8 cellular contexts compared by ENCODE assay signal in genomic region chr7:135160098-135160857, GRCh38. TPM values are rescaled to one million over a fixed set of nuclear protein-coding genes. Genes with fewer than 3 reads are reported as not detected.
DNase-seq lines count a peak whose midpoint lies in the region; ATAC-seq and TF ChIP-seq lines count a peak whose summit lies in the region.

No MANE protein-coding gene starts in this region.

- peaks cover 33% of the 10 kb centered on the region for H3K9me3 Mint-ChIP-seq in T-helper 1 cell treated with Interleukin-12 subunit alpha and Interleukin-12 subunit beta and Interleukin-4 antibody, amounts not matched to agents 30 μg/mL and 1 μg/mL, for 36 hours
- peaks cover 12% of the 10 kb centered on the region for H3K9me3 Mint-ChIP-seq in stimulated activated memory B cell treated with anti-CD40 and anti-IgM and Interleukin-4, amounts not matched to agents 10 μg/mL and 1 μg/mL and 100 μg/mL, for 72 hours

- DNase-seq in DND-41 (no peak), HEK293T (ENCODE audit: extremely low spot score) (peak; percentile 4), cardiac muscle cell (ENCODE audit: low read depth in 1 of 2, low spot score in 1 of 2) (peak in 1 of 2 donors; percentile 64), NCI-H1436 treated with DMSO at 0.1 percent for 48 hours (lab: John Stamatoyannopoulos, UW) (no peak)
- no peak for DNase-seq in stimulated activated naive CD4-positive, alpha-beta T cell (lab: John Stamatoyannopoulos, UW)
- no peak for DNase-seq in activated CD4-positive, alpha-beta T cell treated with anti-CD3 and anti-CD28 coated beads for 1 hour

- peak overlapping the region; percentile 37; the same call in 1 of the 2 replicates for H3K27ac ChIP-seq in DND-41 (ENCODE audit: low read length)
- peak overlapping the region; percentile 67 for H3K27ac ChIP-seq in cardiac muscle cell

- H3K9ac ChIP-seq in DND-41 (ENCODE audit: low read depth, low read length), result no peak overlapping the region

- no peaks in the 10 kb centered on the region for H3K27me3 Mint-ChIP-seq in T-helper 1 cell treated with Interleukin-12 subunit alpha and Interleukin-12 subunit beta and Interleukin-4 antibody, amounts not matched to agents 30 μg/mL and 1 μg/mL, for 36 hours (ENCODE audit: low read depth)
- H3K27me3 Mint-ChIP-seq in stimulated activated memory B cell treated with anti-CD40 and anti-IgM and Interleukin-4, amounts not matched to agents 10 μg/mL and 1 μg/mL and 100 μg/mL, for 72 hours, result no peaks in the 10 kb centered on the region

- H3K4me1 ChIP-seq in DND-41 (ENCODE audit: insufficient read depth, low read length) (peaks cover 17% of the 10 kb centered on the region), cardiac muscle cell (ENCODE audit: low read depth) (peaks cover 10% of the 10 kb centered on the region)

- H3K4me2 ChIP-seq in DND-41 (ENCODE audit: insufficient read depth, low read length), result no peak overlapping the region

- peak overlapping the region; percentile 81 for H3K27ac Mint-ChIP-seq in T-helper 1 cell treated with Interleukin-12 subunit alpha and Interleukin-12 subunit beta and Interleukin-4 antibody, amounts not matched to agents 30 μg/mL and 1 μg/mL, for 36 hours
- peak overlapping the region; percentile 89 for H3K27ac Mint-ChIP-seq in stimulated activated memory B cell treated with anti-CD40 and anti-IgM and Interleukin-4, amounts not matched to agents 10 μg/mL and 1 μg/mL and 100 μg/mL, for 72 hours

- H3K4me3 ChIP-seq in DND-41 (ENCODE audit: low read depth in 1 of 2, low read length in 2 of 2) (no peak overlapping the region), cardiac muscle cell (no peak overlapping the region)

- H2AFZ ChIP-seq in DND-41 (ENCODE audit: low read depth, low read length), result no peak overlapping the region

- H3K4me1 Mint-ChIP-seq in T-helper 1 cell treated with Interleukin-12 subunit alpha and Interleukin-12 subunit beta and Interleukin-4 antibody, amounts not matched to agents 30 μg/mL and 1 μg/mL, for 36 hours (ENCODE audit: low read depth), result peaks cover 30% of the 10 kb centered on the region
- H3K4me1 Mint-ChIP-seq in stimulated activated memory B cell treated with anti-CD40 and anti-IgM and Interleukin-4, amounts not matched to agents 10 μg/mL and 1 μg/mL and 100 μg/mL, for 72 hours, result peaks cover 76% of the 10 kb centered on the region

- peak overlapping the region; percentile 56 for H3K4me3 Mint-ChIP-seq in T-helper 1 cell treated with Interleukin-12 subunit alpha and Interleukin-12 subunit beta and Interleukin-4 antibody, amounts not matched to agents 30 μg/mL and 1 μg/mL, for 36 hours
- peak overlapping the region; percentile 69 for H3K4me3 Mint-ChIP-seq in stimulated activated memory B cell treated with anti-CD40 and anti-IgM and Interleukin-4, amounts not matched to agents 10 μg/mL and 1 μg/mL and 100 μg/mL, for 72 hours

- peaks cover 25% of the 10 kb centered on the region for H3K36me3 ChIP-seq in DND-41 (ENCODE audit: insufficient read depth, low read length)
- no peaks in the 10 kb centered on the region for H3K36me3 ChIP-seq in cardiac muscle cell

- H3K27me3 ChIP-seq in DND-41 (ENCODE audit: insufficient read depth, low read length, poor library complexity) (no peaks in the 10 kb centered on the region), cardiac muscle cell (no peaks in the 10 kb centered on the region)

- ATAC-seq in DND-41 (ENCODE audit: insufficient read depth, low read depth), result no peak
- ATAC-seq in stimulated activated memory B cell treated with anti-CD40 and anti-IgM and Interleukin-4, amounts not matched to agents 10 μg/mL and 1 μg/mL and 100 μg/mL, for 72 hours, result peak; percentile 54

- peaks cover 67% of the 10 kb centered on the region for H3K36me3 Mint-ChIP-seq in T-helper 1 cell treated with Interleukin-12 subunit alpha and Interleukin-12 subunit beta and Interleukin-4 antibody, amounts not matched to agents 30 μg/mL and 1 μg/mL, for 36 hours (ENCODE audit: low read depth)
- H3K36me3 Mint-ChIP-seq in stimulated activated memory B cell treated with anti-CD40 and anti-IgM and Interleukin-4, amounts not matched to agents 10 μg/mL and 1 μg/mL and 100 μg/mL, for 72 hours, result peaks cover 83% of the 10 kb centered on the region

- CTCF ChIA-PET in HEK293T (lab: Yijun Ruan, JAX), result no interaction called here

- H3K79me2 ChIP-seq in DND-41 (ENCODE audit: insufficient read depth, low read length), result no peaks in the 10 kb centered on the region

- TF ChIP-seq CTCF in DND-41 (IDR thresholded peaks at IDR 0.05; ENCODE audit: borderline replicate concordance, extremely low read depth, low read length, poor library complexity, severe bottlenecking) (no peak), cardiac muscle cell (IDR thresholded peaks at IDR 0.05; ENCODE audit: low read depth, low read length) (no peak)

- peaks cover 23% of the 10 kb centered on the region for H3K9me3 ChIP-seq in DND-41 (ENCODE audit: insufficient read depth, low read length, severe bottlenecking)
- no peaks in the 10 kb centered on the region for H3K9me3 ChIP-seq in cardiac muscle cell (ENCODE audit: low read depth)

- no peaks in the 10 kb centered on the region for H4K20me1 ChIP-seq in DND-41 (ENCODE audit: insufficient read depth, low read length)

- POLR2A ChIA-PET in HEK293T (lab: Yijun Ruan, JAX), result interaction anchor here (1.2 to 1.9 kb wide), 3 partner anchors 10 to 174 kb away, joined by 4 to 12 read pairs (median 7); partner anchors contain the start of genes AGBL3, CYREN and TMEM140

TF ChIP-seq in HEK293T, 16 proteins besides CTCF, POLR2A, EP300 and RAD21:
- TF ChIP-seq PKNOX1 (IDR thresholded peaks at IDR 0.05) (no peak), LEF1 (IDR thresholded peaks at IDR 0.05; ENCODE audit: borderline replicate concordance) (no peak), FOXA1 (IDR thresholded peaks at IDR 0.05) (no peak), ARNT (IDR thresholded peaks at IDR 0.05) (no peak), SP1 (IDR thresholded peaks at IDR 0.05) (no peak), HDGF (IDR thresholded peaks at IDR 0.05; ENCODE audit: borderline replicate concordance) (no peak), CTBP1 (IDR thresholded peaks at IDR 0.05; ENCODE audit: borderline replicate concordance) (no peak), SUZ12 (IDR thresholded peaks at IDR 0.05) (no peak), ZNF384 (IDR thresholded peaks at IDR 0.05) (no peak), NFRKB (IDR thresholded peaks at IDR 0.05) (no peak), FOXK2 (IDR thresholded peaks at IDR 0.05) (no peak), L3MBTL2 (conservative IDR thresholded peaks at IDR 0.05) (no peak), ELF4 (IDR thresholded peaks at IDR 0.05) (no peak), FOXM1 (IDR thresholded peaks at IDR 0.05; ENCODE audit: borderline replicate concordance) (no peak), TARDBP (IDR thresholded peaks at IDR 0.05) (no peak), BHLHE40 (IDR thresholded peaks at IDR 0.05; ENCODE audit: borderline replicate concordance) (no peak)
TF ChIP-seq in HEK293T: peak in this region for 0.

RNA-seq across cellular contexts. Expression of gene CYREN, which starts 10.2 kb away (rescaled TPM):
- total RNA-seq in cardiac muscle cell, result 45.9 and 68.9 TPM in 2 replicates
- 35.5 and 43.3 TPM in 2 replicates for polyA plus RNA-seq in cardiac muscle cell

RNA-seq across cellular contexts. Expression of gene TMEM140, which starts 12.4 kb away (rescaled TPM):
- total RNA-seq in cardiac muscle cell, result not detected in 2 replicates
- 9.4 and 10.4 TPM in 2 replicates for polyA plus RNA-seq in cardiac muscle cell

RNA-seq across cellular contexts. Expression of gene WDR91, which starts 51.0 kb away (rescaled TPM):
- 16.2 and 16.7 TPM in 2 replicates for total RNA-seq in cardiac muscle cell
- 13.3 and 13.6 TPM in 2 replicates for polyA plus RNA-seq in cardiac muscle cell
